In genomic region chr3:24299801-24300626, GRCh38 we compare ENCODE assay signal across 13 cellular contexts.
A peak's percentile ranks its signal among the peaks of the same experiment; 100 is the strongest.
DNase-seq lines count a peak whose midpoint lies in the region; ATAC-seq and TF ChIP-seq lines count a peak whose summit lies in the region.
"Had no signal": no experiment of that assay in that cellular context is flagged by ENCODE, and none has a peak within 500 bp of the region (broad histone marks: within the 10 kb centered on the region; RNA-seq: fewer than 3 reads in every experiment).

No MANE protein-coding gene starts in this region.

- H3K27ac Mint-ChIP-seq in chondrocyte (ENCODE audit: unreplicated experiment) (peak overlapping the region; percentile 64), T-helper 17 cell (no peak overlapping the region)
- no peak overlapping the region for H3K27ac Mint-ChIP-seq in CD4-positive, alpha-beta T cell

- no peak overlapping the region for H2BK5ac ChIP-seq in mesenchymal stem cell (ENCODE audit: low read depth, low read length, poor library complexity, severe bottlenecking)

- H3K4me1 ChIP-seq in mesenchymal stem cell (ENCODE audit: control insufficient read depth, insufficient read depth, low read depth, low read length): peaks cover 9% of the 10 kb centered on the region
- H3K4me1 ChIP-seq: spleen had no signal

- H2BK120ac ChIP-seq in mesenchymal stem cell (ENCODE audit: low read depth, low read length): no peak overlapping the region

- no peak overlapping the region for H3K14ac ChIP-seq in mesenchymal stem cell (ENCODE audit: low read length in 2 of 2)

- 68% methylated on average over 6 of the region's 6 CpGs for WGBS in mesenchymal stem cell

- H3K36me3 ChIP-seq in mesenchymal stem cell (ENCODE audit: control insufficient read depth in 1 of 2, insufficient read depth in 2 of 2, low read depth in 1 of 2, low read length in 2 of 2): no peaks in the 10 kb centered on the region
- H3K36me3 ChIP-seq: BLaER1 treated with 17β-estradiol and CSF1 and Interleukin-3, amounts not matched to agents 10 nM and 100 nM; spleen had no signal

- H3K23ac ChIP-seq in mesenchymal stem cell (ENCODE audit: low read length in 2 of 2): no peak overlapping the region

- H3K4ac ChIP-seq in mesenchymal stem cell (ENCODE audit: low read depth in 1 of 2, low read length in 2 of 2): peak overlapping the region in 1 of 2 experiments; percentile 4

- H3K9me3 Mint-ChIP-seq in chondrocyte (ENCODE audit: low read depth): no peaks in the 10 kb centered on the region
- H3K9me3 Mint-ChIP-seq in CD4-positive, alpha-beta T cell: no peaks in the 10 kb centered on the region

- H3K36me3 Mint-ChIP-seq in chondrocyte (ENCODE audit: low read depth) (no peaks in the 10 kb centered on the region), T-helper 17 cell (ENCODE audit: low read depth) (no peaks in the 10 kb centered on the region)
- no peaks in the 10 kb centered on the region for H3K36me3 Mint-ChIP-seq in CD4-positive, alpha-beta T cell (ENCODE audit: low read depth)

- CTCF ChIA-PET in CD4-positive, alpha-beta T cell (lab: Charles Lee): no interaction called here

- POLR2A ChIA-PET in CD4-positive, alpha-beta T cell (lab: Charles Lee): no interaction called here

- no peak overlapping the region for H4K8ac ChIP-seq in mesenchymal stem cell (ENCODE audit: low read length)

- H3K27me3 ChIP-seq in mesenchymal stem cell (ENCODE audit: control insufficient read depth in 1 of 2, insufficient read depth in 1 of 2, low read length in 2 of 2): no peaks in the 10 kb centered on the region
- H3K27me3 ChIP-seq in CD4-positive, alpha-beta T cell (ENCODE audit: control insufficient read depth, insufficient read depth, low read length): no peaks in the 10 kb centered on the region
- H3K27me3 ChIP-seq: BLaER1 treated with 17β-estradiol and CSF1 and Interleukin-3, amounts not matched to agents 10 nM and 100 nM; spleen had no signal

- H2BK12ac ChIP-seq in mesenchymal stem cell (ENCODE audit: low read length in 2 of 2): no peak overlapping the region

- H3K9me3 ChIP-seq in mesenchymal stem cell (ENCODE audit: control insufficient read depth, low read length) (no peaks in the 10 kb centered on the region), T-helper 17 cell (ENCODE audit: control insufficient read depth, low read length, poor library complexity, severe bottlenecking) (no peaks in the 10 kb centered on the region)
- no peaks in the 10 kb centered on the region for H3K9me3 ChIP-seq in CD4-positive, alpha-beta T cell (ENCODE audit: control insufficient read depth, low read length)
- H3K9me3 ChIP-seq: BLaER1 treated with 17β-estradiol and CSF1 and Interleukin-3, amounts not matched to agents 10 nM and 100 nM; spleen had no signal

- no peak for TF ChIP-seq CTCF in chondrocyte (IDR thresholded peaks at IDR 0.05)
- TF ChIP-seq CTCF in CD4-positive, alpha-beta T cell (IDR thresholded peaks at IDR 0.05): no peak

- H3K4me3 ChIP-seq in mesenchymal stem cell (ENCODE audit: insufficient read depth in 1 of 2, low read depth in 1 of 2, low read length in 2 of 2): no peak overlapping the region
- H3K4me3 ChIP-seq: BLaER1 treated with 17β-estradiol and CSF1 and Interleukin-3, amounts not matched to agents 10 nM and 100 nM; spleen had no signal

- H3K27ac ChIP-seq in mesenchymal stem cell (ENCODE audit: low read length, poor library complexity, severe bottlenecking): peak overlapping the region; percentile 72
- H3K27ac ChIP-seq in CD4-positive, alpha-beta T cell (ENCODE audit: low read depth, low read length): no peak overlapping the region
- H3K27ac ChIP-seq: BLaER1 treated with 17β-estradiol and CSF1 and Interleukin-3, amounts not matched to agents 10 nM and 100 nM; spleen had no signal

- H3K4me2 ChIP-seq in mesenchymal stem cell (ENCODE audit: low read length, poor library complexity, severe bottlenecking): no peak overlapping the region
- H3K4me2 ChIP-seq: BLaER1 treated with 17β-estradiol and CSF1 and Interleukin-3, amounts not matched to agents 10 nM and 100 nM had no signal

- no peak overlapping the region for H3K9ac ChIP-seq in mesenchymal stem cell (ENCODE audit: low read length)
- H3K9ac ChIP-seq: BLaER1 treated with 17β-estradiol and CSF1 and Interleukin-3, amounts not matched to agents 10 nM and 100 nM had no signal

- H3K79me1 ChIP-seq in mesenchymal stem cell (replicated peaks; ENCODE audit: low read length, poor library complexity, severe bottlenecking): peaks cover 3% of the 10 kb centered on the region

- no peaks in the 10 kb centered on the region for H3K27me3 Mint-ChIP-seq in chondrocyte (ENCODE audit: low read depth)
- peaks cover 8% of the 10 kb centered on the region for H3K27me3 Mint-ChIP-seq in T-helper 17 cell
- H3K27me3 Mint-ChIP-seq in CD4-positive, alpha-beta T cell: peaks cover 5% of the 10 kb centered on the region

- H2AK5ac ChIP-seq in mesenchymal stem cell (ENCODE audit: low read length, severe bottlenecking): no peak overlapping the region

- peak overlapping the region in 1 of 2 experiments; percentile 46 for H3K18ac ChIP-seq in mesenchymal stem cell (ENCODE audit: low read depth in 1 of 2, low read length in 2 of 2)

- no peak overlapping the region for H3K4me3 Mint-ChIP-seq in chondrocyte (ENCODE audit: unreplicated experiment)
- H3K4me3 Mint-ChIP-seq in T-helper 17 cell: no peak overlapping the region
- H3K4me3 Mint-ChIP-seq in CD4-positive, alpha-beta T cell: no peak overlapping the region

- ATAC-seq in T-helper 17 cell (no peak), GM19351 (IDR thresholded peaks at IDR 0.05; ENCODE audit: unreplicated experiment) (no peak), GM21723 (IDR thresholded peaks at IDR 0.05; ENCODE audit: unreplicated experiment) (no peak)
- ATAC-seq in CD4-positive, alpha-beta T cell (ENCODE audit: poor library complexity): no peak

- H3K4me1 Mint-ChIP-seq in chondrocyte (ENCODE audit: low read depth) (peaks cover 39% of the 10 kb centered on the region), T-helper 17 cell (no peaks in the 10 kb centered on the region)
- no peaks in the 10 kb centered on the region for H3K4me1 Mint-ChIP-seq in CD4-positive, alpha-beta T cell (ENCODE audit: low read depth)

- no peak overlapping the region for H2AFZ ChIP-seq in mesenchymal stem cell (ENCODE audit: low read depth, low read length)

- in situ Hi-C loops in Caki2 (cut with HindIII; ENCODE audit: low pct_unique_long_range_greater_than_20kb, low sequenced_read_pairs): no loop called here

- no peak overlapping the region for H4K91ac ChIP-seq in mesenchymal stem cell (ENCODE audit: low read length)

- peak; percentile 91 for DNase-seq in Caki2 (ENCODE audit: low read depth)
- peak; percentile 37 for DNase-seq in OCI-M1 (lab: John Stamatoyannopoulos, UW)
- DNase-seq in chondrocyte (ENCODE audit: low spot score): no peak
- peak; percentile 70 for DNase-seq in mesenchymal stem cell
- no peak for DNase-seq in T-helper 17 cell
- no peak for DNase-seq in CD4-positive, alpha-beta T cell
- DNase-seq: activated T-cell treated with anti-CD3 and anti-CD28 coated beads, Interleukin-2, amount 50 U/mL, for 48 hours; central memory CD4-positive, alpha-beta T cell; NCI-H1092 treated with DMSO at 0.1 percent for 48 hours; spleen had no signal

- no peak overlapping the region for H2BK15ac ChIP-seq in mesenchymal stem cell (ENCODE audit: low read depth, poor library complexity, severe bottlenecking)

- intact Hi-C loops in CD4-positive, alpha-beta T cell (cut with DNase I, micrococcal nuclease): no loop called here

Comparison
In these comparisons a context has a peak if more than half of its experiments do, and no peak if none do; other contexts are left out.
1. DNase-seq: peak in Caki2 (single experiment), OCI-M1 (single experiment) and mesenchymal stem cell (single experiment); none in chondrocyte (single experiment), T-helper 17 cell (0 of 3) and CD4-positive, alpha-beta T cell (0 of 10).